Comparison of ENCODE assay signal across 11 cellular contexts in genomic region chr7:157612009-157612663, GRCh38.
A peak's percentile ranks its signal among the peaks of the same experiment; 100 is the strongest.
DNase-seq lines count a peak whose midpoint lies in the region; TF ChIP-seq lines count a peak whose summit lies in the region.
"Had no signal": no experiment of that assay in that cellular context is flagged by ENCODE, and none has a peak within 500 bp of the region (broad histone marks: within the 10 kb centered on the region; RNA-seq: fewer than 3 reads in every experiment).

No MANE protein-coding gene starts in this region.

- no peaks in the 10 kb centered on the region for H3K27me3 ChIP-seq in Peyer's patch
- H3K27me3 ChIP-seq in endodermal cell (ENCODE audit: control insufficient read depth, insufficient read depth, low read length, poor library complexity, severe bottlenecking): no peaks in the 10 kb centered on the region
- H3K27me3 ChIP-seq in thyroid gland: no peaks in the 10 kb centered on the region

- intact Hi-C loops in thyroid gland (cut with DNase I): no loop called here

- H3K4me1 Mint-ChIP-seq in T-helper 1 cell treated with Interleukin-12 subunit alpha and Interleukin-12 subunit beta and Interleukin-4 antibody, amounts not matched to agents 30 μg/mL and 1 μg/mL, for 36 hours (ENCODE audit: low read depth): peaks cover 3% of the 10 kb centered on the region
- H3K4me1 Mint-ChIP-seq in endodermal cell: no peaks in the 10 kb centered on the region

- H3K36me3 ChIP-seq in Peyer's patch: no peaks in the 10 kb centered on the region
- no peaks in the 10 kb centered on the region for H3K36me3 ChIP-seq in endodermal cell (ENCODE audit: control insufficient read depth, insufficient read depth, low read length)
- no peaks in the 10 kb centered on the region for H3K36me3 ChIP-seq in thyroid gland

- H3K27ac Mint-ChIP-seq in T-helper 1 cell treated with Interleukin-12 subunit alpha and Interleukin-12 subunit beta and Interleukin-4 antibody, amounts not matched to agents 30 μg/mL and 1 μg/mL, for 36 hours: peak overlapping the region; percentile 80
- H3K27ac Mint-ChIP-seq in endodermal cell: no peak overlapping the region

- DNase-seq in T-helper 1 cell: no peak
- peak in 1 of 3 donors; percentile 43 for DNase-seq in Peyer's patch
- DNase-seq in endodermal cell: no peak
- no peak for DNase-seq in NCI-H1417 treated with DMSO at 0.1 percent for 48 hours (lab: John Stamatoyannopoulos, UW)
- DNase-seq in thyroid gland: no peak
- no peak for DNase-seq in cerebellar cortex (ENCODE audit: low spot score)
- DNase-seq: 8988T, cerebellar nuclear complex, EL had no signal

- H3K4me3 Mint-ChIP-seq in T-helper 1 cell treated with Interleukin-12 subunit alpha and Interleukin-12 subunit beta and Interleukin-4 antibody, amounts not matched to agents 30 μg/mL and 1 μg/mL, for 36 hours: peak overlapping the region; percentile 82
- H3K4me3 Mint-ChIP-seq in endodermal cell: peak overlapping the region; percentile 34

- H3K9me3 ChIP-seq in Peyer's patch (no peaks in the 10 kb centered on the region), endodermal cell (ENCODE audit: control insufficient read depth, low read length) (peaks cover 42% of the 10 kb centered on the region), thyroid gland (no peaks in the 10 kb centered on the region)

- 82 to 88% methylated on average over 30 to 33 of the region's 33 CpGs for WGBS in endodermal cell (ENCODE audit: insufficient coverage in 1 of 2, insufficient read length in 1 of 2), 2 experiments
- 88 to 92% methylated on average over 31 to 33 of the region's 33 CpGs for WGBS in thyroid gland, 2 donors

- no peak overlapping the region for H3K9ac ChIP-seq in endodermal cell (ENCODE audit: extremely low read depth, low read length, poor library complexity, severe bottlenecking)

- no peaks in the 10 kb centered on the region for H3K27me3 Mint-ChIP-seq in T-helper 1 cell treated with Interleukin-12 subunit alpha and Interleukin-12 subunit beta and Interleukin-4 antibody, amounts not matched to agents 30 μg/mL and 1 μg/mL, for 36 hours (ENCODE audit: low read depth)
- H3K27me3 Mint-ChIP-seq in endodermal cell (ENCODE audit: insufficient read depth): peaks cover 37% of the 10 kb centered on the region

- TF ChIP-seq POLR2A in Peyer's patch (IDR thresholded peaks at IDR 0.05) (no peak), thyroid gland (IDR thresholded peaks at IDR 0.05) (no peak)

- H3K4me1 ChIP-seq in Peyer's patch (peaks cover 0 to 5% (median 0%) of the 10 kb centered on the region in 4 donors), endodermal cell (ENCODE audit: control insufficient read depth, insufficient read depth, low read length) (no peaks in the 10 kb centered on the region), thyroid gland (peaks cover 6 to 20% of the 10 kb centered on the region in 2 donors)

- H3K4me3 ChIP-seq in Peyer's patch: peak overlapping the region; percentile 37 to 55 (median 52)
- no peak overlapping the region for H3K4me3 ChIP-seq in endodermal cell (ENCODE audit: low read length)
- H3K4me3 ChIP-seq in skin epidermis: peak overlapping the region; percentile 16 to 37 (median 34)
- no peak overlapping the region for H3K4me3 ChIP-seq in thyroid gland (replicated peaks in 1 of 3)

- no peaks in the 10 kb centered on the region for H3K36me3 Mint-ChIP-seq in T-helper 1 cell treated with Interleukin-12 subunit alpha and Interleukin-12 subunit beta and Interleukin-4 antibody, amounts not matched to agents 30 μg/mL and 1 μg/mL, for 36 hours (ENCODE audit: low read depth)
- no peaks in the 10 kb centered on the region for H3K36me3 Mint-ChIP-seq in endodermal cell (ENCODE audit: low read depth)

- no peak overlapping the region for H3K27ac ChIP-seq in Peyer's patch
- no peak overlapping the region for H3K27ac ChIP-seq in endodermal cell (ENCODE audit: low read depth, low read length)
- H3K27ac ChIP-seq in skin epidermis: peak overlapping the region in 4 of 21 experiments; percentile 30 to 61 (median 50)
- H3K27ac ChIP-seq in thyroid gland: no peak overlapping the region

- no peaks in the 10 kb centered on the region for H3K9me3 Mint-ChIP-seq in T-helper 1 cell treated with Interleukin-12 subunit alpha and Interleukin-12 subunit beta and Interleukin-4 antibody, amounts not matched to agents 30 μg/mL and 1 μg/mL, for 36 hours
- peaks cover 3% of the 10 kb centered on the region for H3K9me3 Mint-ChIP-seq in endodermal cell

- TF ChIP-seq CTCF in Peyer's patch (IDR thresholded peaks at IDR 0.05) (no peak), endodermal cell (conservative IDR thresholded peaks at IDR 0.05) (no peak), thyroid gland (IDR thresholded peaks at IDR 0.05) (no peak)

Comparison
In these comparisons a context has a peak if more than half of its experiments do, and no peak if none do; other contexts are left out.
1. H3K4me3 ChIP-seq: peak in Peyer's patch (4 of 4) and skin epidermis (7 of 7); none in endodermal cell (single experiment) and thyroid gland (0 of 3).